Comparison of ENCODE assay signal across 19 cellular contexts in genomic region chr17:64634217-64634616, GRCh38. TPM values are rescaled to one million over a fixed set of nuclear protein-coding genes. Genes with fewer than 3 reads are reported as not detected.
DNase-seq lines count a peak whose midpoint lies in the region; ATAC-seq, FAIRE-seq and TF ChIP-seq lines count a peak whose summit lies in the region.
"Had no signal": no experiment of that assay in that cellular context is flagged by ENCODE, and none has a peak within 500 bp of the region (broad histone marks: within the 10 kb centered on the region; RNA-seq: fewer than 3 reads in every experiment).

No MANE protein-coding gene starts in this region.

- 96% methylated on average over 1 of the region's 1 CpG for WGBS in GM12878 (ENCODE audit: insufficient coverage, insufficient replicate concordance, low lambda C conversion rate, missing lambda C conversion rate)

- no peak for TF ChIP-seq CTCF in MM.1S (IDR thresholded peaks at IDR 0.05; ENCODE audit: low read length)
- TF ChIP-seq CTCF in GM12878 (IDR thresholded peaks at IDR 0.05 in 2 of 3, conservative IDR thresholded peaks at IDR 0.05 in 1 of 3; ENCODE audit: control insufficient read depth in 2 of 3, extremely low read depth in 1 of 3, insufficient read depth in 1 of 3, low read depth in 3 of 3, low read length in 3 of 3) = no peak

- FAIRE-seq in GM12878 (lab: Jason Lieb, UNC) = no peak
- FAIRE-seq: endothelial cell of umbilical vein had no signal

- TF ChIP-seq POLR2A in GM12878 (IDR thresholded peaks at IDR 0.05; ENCODE audit: low read depth, low read length) = no peak

- peak overlapping the region; percentile 98 for H3K27ac Mint-ChIP-seq in stimulated activated effector memory CD8-positive, alpha-beta T cell treated with anti-CD3 and anti-CD28 coated beads, Interleukin-12 subunit alpha, Interleukin-12 subunit beta, amount 100 ng/mL, for 72 hours

- H3K9me2 ChIP-seq in MM.1S (replicated peaks; ENCODE audit: insufficient read depth, low read length) = no peaks in the 10 kb centered on the region

- peaks cover 19% of the 10 kb centered on the region for H3K4me1 ChIP-seq in MM.1S (ENCODE audit: low read length)
- peaks cover 21% of the 10 kb centered on the region for H3K4me1 ChIP-seq in GM12878 (ENCODE audit: control insufficient read depth, insufficient read depth, low read length)

- H3K4me1 Mint-ChIP-seq in activated T-cell treated with anti-CD3 and anti-CD28 coated beads, Interleukin-2, amount 50 U/mL, for 4 hours (ENCODE audit: low read depth) = peaks cover 55% of the 10 kb centered on the region
- peaks cover 55% of the 10 kb centered on the region for H3K4me1 Mint-ChIP-seq in stimulated activated effector memory CD8-positive, alpha-beta T cell treated with anti-CD3 and anti-CD28 coated beads, Interleukin-12 subunit alpha, Interleukin-12 subunit beta, amount 100 ng/mL, for 72 hours

- TF ChIP-seq EP300 in GM12878 (IDR thresholded peaks at IDR 0.05; ENCODE audit: borderline replicate concordance in 1 of 2, control insufficient read depth in 1 of 2, low read depth in 2 of 2, low read length in 2 of 2) = no peak

- SMC1A ChIA-PET in GM12878 (lab: Charles Lee; ENCODE audit: uncharacterized antibody, unreplicated experiment) = interaction anchor here (0.7 to 3.5 kb wide), 4 partner anchors 11 to 309 kb away, joined by 3 to 19 read pairs (median 4); no protein-coding TSS in a partner anchor

- H3K79me2 ChIP-seq in MM.1S (ENCODE audit: low read length) (peaks cover 61% of the 10 kb centered on the region), GM12878 (ENCODE audit: control insufficient read depth, insufficient read depth, low read length) (peaks cover 6% of the 10 kb centered on the region)

- POLR2A ChIA-PET in GM12878 (lab: Charles Lee) = interaction anchor here (0.5 to 0.8 kb wide), 2 partner anchors 11 to 625 kb away, joined by 3 to 4 read pairs; no protein-coding TSS in a partner anchor

- ATAC-seq in activated T-cell treated with anti-CD3 and anti-CD28 coated beads, Interleukin-2, amount 50 U/mL, for 4 hours = peak; percentile 36 to 43
- ATAC-seq in GM12878 (peak; percentile 38), HG02642 (IDR thresholded peaks at IDR 0.05; ENCODE audit: poor library complexity, unreplicated experiment) (no peak), HG02884 (IDR thresholded peaks at IDR 0.05; ENCODE audit: unreplicated experiment) (no peak)
- ATAC-seq in stimulated activated effector memory CD8-positive, alpha-beta T cell treated with anti-CD3 and anti-CD28 coated beads, Interleukin-12 subunit alpha, Interleukin-12 subunit beta, amount 100 ng/mL, for 72 hours = peak; percentile 74
- ATAC-seq: sciatic nerve had no signal

- H3F3A ChIP-seq in MM.1S (ENCODE audit: insufficient read depth, low read length) = peaks cover 14% of the 10 kb centered on the region

- no peaks in the 10 kb centered on the region for H3K27me3 ChIP-seq in MM.1S (replicated peaks; ENCODE audit: insufficient read depth, low read length)
- H3K27me3 ChIP-seq in GM12878 (replicated peaks in 1 of 2; ENCODE audit: control insufficient read depth in 2 of 2, insufficient read depth in 2 of 2, low read length in 1 of 2) = no peaks in the 10 kb centered on the region
- H3K27me3 ChIP-seq: SJSA1, suprapubic skin had no signal

- H3K27ac ChIP-seq in MM.1S (ENCODE audit: low read length) (no peak overlapping the region), GM12878 (ENCODE audit: control insufficient read depth, insufficient read depth) (peak overlapping the region; percentile 53)
- H3K27ac ChIP-seq: suprapubic skin had no signal

- no peak overlapping the region for H3K4me3 Mint-ChIP-seq in activated T-cell treated with anti-CD3 and anti-CD28 coated beads, Interleukin-2, amount 50 U/mL, for 4 hours
- H3K4me3 Mint-ChIP-seq in stimulated activated effector memory CD8-positive, alpha-beta T cell treated with anti-CD3 and anti-CD28 coated beads, Interleukin-12 subunit alpha, Interleukin-12 subunit beta, amount 100 ng/mL, for 72 hours = peak overlapping the region; percentile 9

- RAD21 ChIA-PET in GM12878 (lab: Charles Lee; ENCODE audit: unreplicated experiment) = interaction anchor here (0.6 to 0.8 kb wide), 2 partner anchors 13 to 520 kb away, joined by 3 to 4 read pairs; no protein-coding TSS in a partner anchor

- TSS peak; percentile 9 for BruUV-seq in GM12878 (replicated peaks; lab: Mats Ljungman, UMichigan)

- H3K9me3 ChIP-seq in MM.1S (replicated peaks; ENCODE audit: insufficient read depth, low read length) (no peaks in the 10 kb centered on the region), GM12878 (replicated peaks; ENCODE audit: control insufficient read depth, insufficient read depth, low read length) (no peaks in the 10 kb centered on the region)
- H3K9me3 ChIP-seq: SJSA1, suprapubic skin had no signal

- intact Hi-C loops in GM12878 (cut with micrococcal nuclease; ENCODE audit: unreplicated experiment) = no loop called here

- no peaks in the 10 kb centered on the region for H3K36me3 ChIP-seq in MM.1S (replicated peaks; ENCODE audit: insufficient read depth, low read length)
- H3K36me3 ChIP-seq in GM12878 (ENCODE audit: control insufficient read depth in 2 of 2, insufficient read depth in 2 of 2, low read length in 1 of 2) = no peaks in the 10 kb centered on the region; a peak in 1 of 4 replicates
- H3K36me3 ChIP-seq: suprapubic skin had no signal

- no peak for TF ChIP-seq RAD21 in GM12878 (IDR thresholded peaks at IDR 0.05; ENCODE audit: insufficient read depth, low read depth, low read length)

- in situ Hi-C loops in GM12878 (cut with MboI) = no loop called here

- no peaks in the 10 kb centered on the region for H3K27me3 Mint-ChIP-seq in activated T-cell treated with anti-CD3 and anti-CD28 coated beads, Interleukin-2, amount 50 U/mL, for 4 hours (ENCODE audit: low read depth)

- DNase-seq in activated T-cell treated with anti-CD3 and anti-CD28 coated beads, Interleukin-2, amount 50 U/mL, for 4 hours = no peak
- no peak for DNase-seq in activated T-cell treated with anti-CD3 and anti-CD28 coated beads, Interleukin-2, amount 50 U/mL, for 48 hours
- DNase-seq in MM.1S (peak; percentile 17), GM12878 (ENCODE audit: low read depth, low spot score) (no peak), NCI-H345 (lab: John Stamatoyannopoulos, UW) (no peak)
- no peak for DNase-seq in stimulated activated effector memory CD8-positive, alpha-beta T cell treated with anti-CD3 and anti-CD28 coated beads, Interleukin-12 subunit alpha, Interleukin-12 subunit beta, amount 100 ng/mL, for 72 hours (ENCODE audit: low spot score in 2 of 2)
- DNase-seq: activated CD4-positive, CD25-positive, alpha-beta regulatory T cell treated with anti-CD3 and anti-CD28 coated beads, Interleukin-2, amount 50 U/mL, for 72 hours; cortex of kidney; NCI-H2029 treated with DMSO at 0.1 percent for 48 hours; NCI-H524; occipital lobe; stimulated activated CD4-positive, alpha-beta T cell treated with anti-CD3 and anti-CD28 coated beads, Interleukin-2, amount 100 ng/mL, for 24 hours; T1000 had no signal

- H3K36me3 Mint-ChIP-seq in activated T-cell treated with anti-CD3 and anti-CD28 coated beads, Interleukin-2, amount 50 U/mL, for 4 hours (ENCODE audit: insufficient read depth) = peaks cover 12% of the 10 kb centered on the region
- H3K36me3 Mint-ChIP-seq in stimulated activated effector memory CD8-positive, alpha-beta T cell treated with anti-CD3 and anti-CD28 coated beads, Interleukin-12 subunit alpha, Interleukin-12 subunit beta, amount 100 ng/mL, for 72 hours = peaks cover 31% of the 10 kb centered on the region

- peaks cover 3% of the 10 kb centered on the region for H3K9me3 Mint-ChIP-seq in activated T-cell treated with anti-CD3 and anti-CD28 coated beads, Interleukin-2, amount 50 U/mL, for 4 hours
- no peaks in the 10 kb centered on the region for H3K9me3 Mint-ChIP-seq in stimulated activated effector memory CD8-positive, alpha-beta T cell treated with anti-CD3 and anti-CD28 coated beads, Interleukin-12 subunit alpha, Interleukin-12 subunit beta, amount 100 ng/mL, for 72 hours

- H3K4me2 ChIP-seq in MM.1S (ENCODE audit: low read depth, low read length) = no peak overlapping the region
- no peak overlapping the region for H3K4me2 ChIP-seq in GM12878 (ENCODE audit: control insufficient read depth, insufficient read depth)

- H4K20me1 ChIP-seq in MM.1S (ENCODE audit: insufficient read depth, low read length) (no peaks in the 10 kb centered on the region), GM12878 (ENCODE audit: control insufficient read depth, insufficient read depth) (no peaks in the 10 kb centered on the region)

- H2AFZ ChIP-seq in MM.1S (ENCODE audit: low read length) (no peak overlapping the region), GM12878 (ENCODE audit: control insufficient read depth, low read depth, low read length) (no peak overlapping the region)

- H3K4me3 ChIP-seq in MM.1S (ENCODE audit: low read length) (no peak overlapping the region), GM12878 (no peak overlapping the region)
- H3K4me3 ChIP-seq: SJSA1, suprapubic skin had no signal

- CTCF ChIA-PET in GM12878 (lab: Yijun Ruan, JAX) = interaction anchor here (0.8 to 3.4 kb wide), 6 partner anchors 12 to 214 kb away, joined by 3 to 13 read pairs (median 4); partner anchors contain the start of gene DDX5

- no peak overlapping the region for H3K9ac ChIP-seq in MM.1S (ENCODE audit: low read length)
- no peak overlapping the region for H3K9ac ChIP-seq in GM12878 (ENCODE audit: control insufficient read depth, insufficient read depth, low read length)

TF ChIP-seq in GM12878, 131 proteins besides CTCF, POLR2A, EP300 and RAD21:
- no peak for TF ChIP-seq POU2F2 (IDR thresholded peaks at IDR 0.05; ENCODE audit: borderline replicate concordance, low read depth, low read length)

RNA-seq across cellular contexts. Expression of gene SMURF2, which starts 27.9 kb away (rescaled TPM):
- 10 to 100 TPM; 10.7 to 11.6 (median 11.0) TPM for total RNA-seq in activated T-cell treated with anti-CD3 and anti-CD28 coated beads, Interleukin-2, amount 50 U/mL, for 4 hours
- total RNA-seq in GM12878 (2013; cell fraction: nucleolus; rRNA removed) = 33.3 and 41.2 TPM in 2 replicates
- total RNA-seq in GM12878 (2014; rRNA removed) = 7.9 and 11.1 TPM in 2 replicates
- total RNA-seq in GM12878 (2014; rRNA removed; fragmentation: Illumina TruSeq; extraction: Trizol) = 13.0 and 13.4 TPM in 2 replicates
- 8.8 and 9.0 TPM in 2 replicates for total RNA-seq in GM12878 (2021)
- polyA plus RNA-seq in GM12878 (2011; ENCODE audit: low read depth) = 3.3 TPM
- 11.8 and 13.6 TPM in 2 replicates for polyA plus RNA-seq in GM12878 (2011; rRNA removed)
- 4.3 and 5.4 TPM in 2 replicates for polyA plus RNA-seq in GM12878 (2011; cell fraction: cytosol; rRNA removed)
- 9.0 and 9.4 TPM in 2 replicates for polyA plus RNA-seq in GM12878 (2011; cell fraction: nucleus; rRNA removed)
- 4.4 and 5.1 TPM in 2 replicates for polyA plus RNA-seq in GM12878 (2012)
- 12.0 and 12.7 TPM in 2 replicates for polyA plus RNA-seq in GM12878 (2014; fragmentation: Illumina TruSeq; extraction: Trizol)
- polyA plus RNA-seq in GM12878 (2014; fragmentation: Nextera tagmentation; extraction: Ambion mirVana) = 1 to 10 TPM; 2.8 to 3.3 TPM
- 6.5 and 7.1 TPM in 2 replicates for polyA plus RNA-seq in GM12878 (2014; rRNA removed)
- 1 to 10 TPM; 3.5 to 4.5 TPM for polyA plus RNA-seq in GM12878 (2016; fragmentation: Nextera tagmentation; extraction: Ambion mirVana)
- polyA minus RNA-seq in GM12878 (2011; rRNA and poly(A)+ RNA removed) = 14.8 and 19.0 TPM in 2 replicates
- 6.1 and 6.9 TPM in 2 replicates for polyA minus RNA-seq in GM12878 (2011; cell fraction: cytosol; rRNA and poly(A)+ RNA removed)
- 7.1 and 9.6 TPM in 2 replicates for polyA minus RNA-seq in GM12878 (2011; cell fraction: nucleus; rRNA and poly(A)+ RNA removed)

Comparison
In these comparisons a context has a peak if more than half of its experiments do, and no peak if none do; other contexts are left out.
1. ATAC-seq: peak in activated T-cell treated with anti-CD3 and anti-CD28 coated beads, Interleukin-2, amount 50 U/mL, for 4 hours (2 of 2), GM12878 (single experiment) and stimulated activated effector memory CD8-positive, alpha-beta T cell treated with anti-CD3 and anti-CD28 coated beads, Interleukin-12 subunit alpha, Interleukin-12 subunit beta, amount 100 ng/mL, for 72 hours (single experiment); none in HG02642 (single experiment) and HG02884 (single experiment).